In genomic region chr6:143223895-143224294, GRCh38 we compare ENCODE assay signal across 13 cellular contexts.
DNase-seq lines count a peak whose midpoint lies in the region; ATAC-seq, FAIRE-seq and TF ChIP-seq lines count a peak whose summit lies in the region.
"Had no signal": no experiment of that assay in that cellular context is flagged by ENCODE, and none has a peak within 500 bp of the region (broad histone marks: within the 10 kb centered on the region; RNA-seq: fewer than 3 reads in every experiment).

No MANE protein-coding gene starts in this region.

- no peaks in the 10 kb centered on the region for H3K27me3 Mint-ChIP-seq in neural crest cell (ENCODE audit: low read depth)

- no peak overlapping the region for H3K4me2 ChIP-seq in smooth muscle cell

- H4K20me1 ChIP-seq in smooth muscle cell (ENCODE audit: low read depth): no peaks in the 10 kb centered on the region

- peaks cover 10% of the 10 kb centered on the region for H3K4me1 Mint-ChIP-seq in neural crest cell

- H3K4me3 Mint-ChIP-seq in neural crest cell: no peak overlapping the region

- no peak overlapping the region for H2AFZ ChIP-seq in smooth muscle cell (ENCODE audit: low read depth)

- H3K36me3 ChIP-seq in heart left ventricle: no peaks in the 10 kb centered on the region
- no peaks in the 10 kb centered on the region for H3K36me3 ChIP-seq in stomach
- H3K36me3 ChIP-seq in smooth muscle cell (ENCODE audit: low read depth): no peaks in the 10 kb centered on the region
- H3K36me3 ChIP-seq: left lung had no signal

- H3K27ac ChIP-seq in heart left ventricle: peak overlapping the region; percentile 6 to 82 (median 71)
- H3K27ac ChIP-seq in stomach: peak overlapping the region in 1 of 5 donors; percentile 23
- no peak overlapping the region for H3K27ac ChIP-seq in smooth muscle cell (ENCODE audit: low read depth)

- H3K4me3 ChIP-seq in heart left ventricle: no peak overlapping the region
- H3K4me3 ChIP-seq in stomach: no peak overlapping the region
- H3K4me3 ChIP-seq in smooth muscle cell: no peak overlapping the region
- H3K4me3 ChIP-seq: left lung had no signal

- no peaks in the 10 kb centered on the region for H3K9me3 Mint-ChIP-seq in neural crest cell

- peak; percentile 18 for DNase-seq in AG08395 (ENCODE audit: low spot score)
- DNase-seq in RPMI7951 (ENCODE audit: low read depth): peak; percentile 36
- peak in 4 of 5 donors; percentile 65 to 78 (median 71) for DNase-seq in heart left ventricle
- no peak for DNase-seq in neural crest cell (ENCODE audit: low read depth, low spot score)
- DNase-seq in stomach: no peak
- DNase-seq in H54 (ENCODE audit: insufficient read length, low spot score): no peak
- no peak for DNase-seq in smooth muscle cell (lab: John Stamatoyannopoulos, UW; ENCODE audit: unreplicated experiment)
- DNase-seq: ACHN, KG1, left lung, retina had no signal

- intact Hi-C loops in heart left ventricle (cut with DNase I): loop anchor here in 6 of 10 donors (2.0 to 10.0 kb wide), 5 partner anchors 42 to 277 kb away; partner anchors contain the start of genes AIG1 (in 5 of the 6) and HIVEP2 (in 1 of the 6)
- intact Hi-C loops in stomach (cut with DNase I; ENCODE audit: low total_unique reads): no loop called here

- no peaks in the 10 kb centered on the region for H3K9me3 ChIP-seq in heart left ventricle
- H3K9me3 ChIP-seq in stomach: no peaks in the 10 kb centered on the region
- no peaks in the 10 kb centered on the region for H3K9me3 ChIP-seq in smooth muscle cell (replicated peaks; ENCODE audit: low read depth)
- H3K9me3 ChIP-seq: left lung had no signal

- H3F3A ChIP-seq in smooth muscle cell (ENCODE audit: low read depth): no peaks in the 10 kb centered on the region

- TF ChIP-seq POLR2A in heart left ventricle (IDR thresholded peaks at IDR 0.05): no peak
- no peak for TF ChIP-seq POLR2A in stomach (IDR thresholded peaks at IDR 0.05)
- TF ChIP-seq POLR2A in H54 (IDR thresholded peaks at IDR 0.05; ENCODE audit: low read depth, low read length): no peak

- TF ChIP-seq CTCF in heart left ventricle (IDR thresholded peaks at IDR 0.05) (no peak), neural crest cell (conservative IDR thresholded peaks at IDR 0.05) (no peak), stomach (IDR thresholded peaks at IDR 0.05) (no peak), smooth muscle cell (IDR thresholded peaks at IDR 0.05; ENCODE audit: borderline replicate concordance, insufficient read depth, poor library complexity, severe bottlenecking) (no peak)

- FAIRE-seq in H54 (lab: Jason Lieb, UNC): no peak
- FAIRE-seq: TTC549 had no signal

- TF ChIP-seq EP300 in stomach (IDR thresholded peaks at IDR 0.05): no peak

- H3K4me1 ChIP-seq in heart left ventricle: peaks cover 0 to 40% (median 23%) of the 10 kb centered on the region in 12 donors
- H3K4me1 ChIP-seq in stomach: peaks cover 0 to 30% (median 16%) of the 10 kb centered on the region in 4 donors
- no peaks in the 10 kb centered on the region for H3K4me1 ChIP-seq in smooth muscle cell (ENCODE audit: low read depth)
- H3K4me1 ChIP-seq: left lung had no signal

- no peaks in the 10 kb centered on the region for H3K79me2 ChIP-seq in smooth muscle cell (ENCODE audit: low read depth)

- H3K9ac ChIP-seq in smooth muscle cell (ENCODE audit: low read depth): no peak overlapping the region

- 30 to 47% (median 36%) methylated on average over 8 of the region's 8 CpGs for WGBS in heart left ventricle, 4 donors
- WGBS in stomach, 5 donors: 57 to 72% (median 66%) methylated on average over 8 of the region's 8 CpGs
- 80% methylated on average over 8 of the region's 8 CpGs for WGBS in smooth muscle cell (ENCODE audit: low lambda C conversion rate)

- no peaks in the 10 kb centered on the region for H3K36me3 Mint-ChIP-seq in neural crest cell (ENCODE audit: low read depth)

- ATAC-seq in heart left ventricle (peak; percentile 48 to 91 (median 74)), GM21447 (IDR thresholded peaks at IDR 0.05; ENCODE audit: unreplicated experiment) (no peak)
- ATAC-seq: left lung had no signal

- H3K27ac Mint-ChIP-seq in neural crest cell (ENCODE audit: unreplicated experiment): peak overlapping the region; percentile 81

- H3K27me3 ChIP-seq in heart left ventricle (no peaks in the 10 kb centered on the region), stomach (no peaks in the 10 kb centered on the region), smooth muscle cell (ENCODE audit: low read depth) (no peaks in the 10 kb centered on the region)
- H3K27me3 ChIP-seq: left lung had no signal

Comparison
In these comparisons a context has a peak if more than half of its experiments do, and no peak if none do; other contexts are left out.
1. DNase-seq: peak in AG08395 (single experiment), RPMI7951 (single experiment) and heart left ventricle (4 of 5); none in neural crest cell (single experiment), stomach (single experiment), H54 (single experiment) and smooth muscle cell (single experiment).